In the genomic region with DNA sequence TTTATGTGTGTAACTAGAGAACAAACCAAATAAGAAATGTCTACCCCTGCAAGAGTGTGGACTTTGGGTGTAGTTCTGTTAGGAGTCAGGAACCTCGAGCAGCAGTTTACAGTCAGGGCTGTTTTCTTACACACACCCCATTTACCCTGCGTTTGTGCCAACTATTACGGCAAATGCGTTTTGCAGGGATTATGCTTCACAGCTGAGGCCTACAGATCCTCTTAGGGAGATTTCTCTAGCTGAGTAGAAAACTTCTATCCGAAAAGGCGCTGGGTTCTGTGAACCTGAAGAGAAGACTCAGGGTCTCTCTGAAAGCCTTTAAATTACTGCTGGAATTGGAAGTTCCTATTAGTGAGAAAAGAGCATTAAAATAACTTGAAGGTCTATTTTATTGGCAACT, we compare ENCODE assay signal across 24 cellular contexts.
"Had no signal": no experiment of that assay in that cellular context is flagged by ENCODE, and none has a peak within 500 bp of the region (broad histone marks: within the 10 kb centered on the region; RNA-seq: fewer than 3 reads in every experiment).

No MANE protein-coding gene starts in this region.

- H3K4me2 ChIP-seq: SK-N-SH had no signal

- H3K4me3 ChIP-seq: breast epithelium, SJCRH30 had no signal

- H3K27me3 ChIP-seq: breast epithelium, SJCRH30 had no signal

- H3K36me3 ChIP-seq: breast epithelium, SJCRH30 had no signal

- DNase-seq: activated CD4-positive, alpha-beta T cell treated with anti-CD3 and anti-CD28 coated beads for 4 hours; activated CD4-positive, alpha-beta T cell treated with anti-CD3 and anti-CD28 coated beads, Interleukin-2, amount 50 U/mL, for 4 hours; activated CD8-positive, alpha-beta memory T cell treated with anti-CD3 and anti-CD28 coated beads, Interleukin-2, amount 10 ng/mL, durations not matched to agents 7 days and 5 days; activated CD8-positive, alpha-beta T cell treated with anti-CD3 and anti-CD28 coated beads, Interleukin-2, amount 10 ng/mL, durations not matched to agents 7 days and 5 days; activated gamma-delta T cell; activated naive CD4-positive, alpha-beta T cell treated with anti-CD3 and anti-CD28 coated beads, Interleukin-2, amount 10 ng/mL, durations not matched to agents 7 days and 5 days; activated naive CD8-positive, alpha-beta T cell treated with anti-CD3 and anti-CD28 coated beads, Interleukin-2, amount 10 ng/mL, durations not matched to agents 7 days and 5 days; activated T-cell treated with anti-CD3 and anti-CD28 coated beads, Interleukin-2, amount 50 U/mL, for 24 hours; aorta; KG1; NCI-H1048; NCI-H146; NCI-H187 treated with DMSO at 0.1 percent for 48 hours; NCI-H2081 treated with DMSO at 0.1 percent for 48 hours; NCI-H446 treated with DMSO at 0.1 percent for 48 hours; NCI-H526; NCI-H774; NK-92 treated with Interleukin-12 subunit alpha and Interleukin-12 subunit beta, amount 100 ng/mL, for 24 hours; OCI-M1; RPMI8226; SJCRH30; SK-N-SH; T-helper 1 cell had no signal

- H3K27ac ChIP-seq: breast epithelium, SJCRH30 had no signal

- H3K4me1 ChIP-seq: breast epithelium, SJCRH30 had no signal

- H3K9ac ChIP-seq: SK-N-SH had no signal

- H3K9me3 ChIP-seq: breast epithelium, SJCRH30, SK-N-SH had no signal
